10 cellular contexts compared by ENCODE assay signal in the genomic region with DNA sequence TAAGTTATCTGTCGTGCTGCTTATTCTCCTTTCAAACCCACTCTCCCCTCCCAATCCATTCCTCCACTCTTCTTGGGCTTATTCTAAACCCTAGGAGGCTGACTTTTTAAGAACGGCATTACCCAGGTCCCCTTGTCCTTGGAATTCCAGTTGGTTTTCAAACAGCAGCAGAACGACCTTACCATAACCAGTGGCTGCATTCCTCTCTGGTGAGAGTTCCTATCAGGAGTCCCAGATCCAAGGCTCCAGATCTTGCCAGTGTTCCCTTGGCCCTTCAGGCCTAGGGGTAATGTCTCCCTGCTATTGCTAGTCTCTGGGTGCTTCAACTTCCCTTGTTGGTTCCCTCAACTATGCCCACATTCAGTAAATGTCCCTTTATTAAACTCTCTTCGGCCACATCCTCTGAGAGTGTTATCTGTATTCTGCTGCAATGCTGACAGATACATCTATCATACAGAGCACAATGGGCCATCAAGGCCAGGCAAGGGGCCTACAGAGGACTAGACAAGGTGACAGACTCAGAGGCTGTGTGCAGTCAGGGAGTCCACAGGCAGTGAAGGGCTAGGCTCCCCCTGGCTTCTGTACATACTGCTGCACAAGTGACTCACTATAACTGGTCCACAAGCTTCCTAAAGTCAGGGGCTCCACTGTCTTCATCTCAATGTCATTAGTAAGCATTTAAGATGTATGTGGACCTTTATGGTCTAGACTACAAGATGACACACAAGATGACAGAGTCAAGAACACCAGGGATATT. TPM values are rescaled to one million over a fixed set of nuclear protein-coding genes. Genes with fewer than 3 reads are reported as not detected.
DNase-seq lines count a peak whose midpoint lies in the region; ATAC-seq and FAIRE-seq lines count a peak whose summit lies in the region.
"Had no signal": no experiment of that assay in that cellular context is flagged by ENCODE, and none has a peak within 500 bp of the region (broad histone marks: within the 10 kb centered on the region; RNA-seq: fewer than 3 reads in every experiment).

No MANE protein-coding gene starts in this region.

- DNase-seq in CD4-positive, CD25-positive, alpha-beta regulatory T cell: no peak
- DNase-seq in GM18507 (ENCODE audit: extremely low spot score, insufficient read length, low read depth) (no peak), adipocyte (ENCODE audit: low read depth) (peak; percentile 35), NCI-H2107 (lab: John Stamatoyannopoulos, UW) (no peak), KBM-7 (no peak), retina (no peak)
- DNase-seq: activated CD8-positive, alpha-beta memory T cell treated with anti-CD3 and anti-CD28 coated beads, Interleukin-2, amount 50 U/mL, for 48 hours; GOT3 had no signal

- H3K27ac Mint-ChIP-seq in CD4-positive, CD25-positive, alpha-beta regulatory T cell: peak overlapping the region; percentile 50 to 69 (median 59)

- H3K9ac ChIP-seq in adipocyte (ENCODE audit: low read length) (no peak overlapping the region), muscle layer of colon (ENCODE audit: low read length) (no peak overlapping the region)

- H3K27ac ChIP-seq in CD4-positive, CD25-positive, alpha-beta regulatory T cell (ENCODE audit: insufficient read depth, low read length, poor library complexity, severe bottlenecking): no peak overlapping the region
- H3K27ac ChIP-seq in muscle layer of colon (ENCODE audit: low read depth, low read length): peak overlapping the region; percentile 3

- H3K9me3 Mint-ChIP-seq in CD4-positive, CD25-positive, alpha-beta regulatory T cell: no peaks in the 10 kb centered on the region

- peak overlapping the region in 1 of 4 donors; percentile 40 for H3K4me3 Mint-ChIP-seq in CD4-positive, CD25-positive, alpha-beta regulatory T cell

- H3K27me3 ChIP-seq in CD4-positive, CD25-positive, alpha-beta regulatory T cell (ENCODE audit: control insufficient read depth, insufficient read depth, low read length): no peaks in the 10 kb centered on the region
- no peaks in the 10 kb centered on the region for H3K27me3 ChIP-seq in adipocyte (replicated peaks; ENCODE audit: control insufficient read depth, insufficient read depth, low read length)
- no peaks in the 10 kb centered on the region for H3K27me3 ChIP-seq in muscle layer of colon (ENCODE audit: control insufficient read depth in 1 of 2, insufficient read depth in 2 of 2, low read length in 2 of 2)

- peak; percentile 29 to 36 for ATAC-seq in CD4-positive, CD25-positive, alpha-beta regulatory T cell (ENCODE audit: low read depth in 2 of 2)
- no peak for ATAC-seq in HG02884 (IDR thresholded peaks at IDR 0.05; ENCODE audit: unreplicated experiment)

- H3K27me3 Mint-ChIP-seq in CD4-positive, CD25-positive, alpha-beta regulatory T cell: no peaks in the 10 kb centered on the region

- no peaks in the 10 kb centered on the region for H3K9me3 ChIP-seq in CD4-positive, CD25-positive, alpha-beta regulatory T cell (ENCODE audit: control insufficient read depth in 2 of 2, low read length in 2 of 2)
- H3K9me3 ChIP-seq in adipocyte (ENCODE audit: control insufficient read depth, low read length) (no peaks in the 10 kb centered on the region), muscle layer of colon (ENCODE audit: low read length) (no peaks in the 10 kb centered on the region)

- no peak overlapping the region for H3K4me3 ChIP-seq in CD4-positive, CD25-positive, alpha-beta regulatory T cell (ENCODE audit: low read depth, low read length)
- H3K4me3 ChIP-seq in adipocyte (ENCODE audit: low read length) (no peak overlapping the region), muscle layer of colon (ENCODE audit: low read depth in 1 of 2, low read length in 2 of 2) (no peak overlapping the region)

- peaks cover 46 to 72% (median 54%) of the 10 kb centered on the region in 4 donors for H3K4me1 Mint-ChIP-seq in CD4-positive, CD25-positive, alpha-beta regulatory T cell

- peaks cover 12% of the 10 kb centered on the region for H3K36me3 Mint-ChIP-seq in CD4-positive, CD25-positive, alpha-beta regulatory T cell

- peaks cover 17% of the 10 kb centered on the region for H3K36me3 ChIP-seq in CD4-positive, CD25-positive, alpha-beta regulatory T cell (ENCODE audit: control insufficient read depth, insufficient read depth, low read length)
- no peaks in the 10 kb centered on the region for H3K36me3 ChIP-seq in adipocyte (ENCODE audit: control insufficient read depth, insufficient read depth, low read length, severe bottlenecking)
- peaks cover 4% of the 10 kb centered on the region for H3K36me3 ChIP-seq in muscle layer of colon (ENCODE audit: insufficient read depth, low read length)

- peak; percentile 21 for FAIRE-seq in GM18507 (lab: Jason Lieb, UNC)

- in situ Hi-C loops in KBM-7 (cut with MboI; ENCODE audit: low pct_unique_long_range_greater_than_20kb, low sequenced_read_pairs): no loop called here

- peaks cover 20% of the 10 kb centered on the region for H3K4me1 ChIP-seq in CD4-positive, CD25-positive, alpha-beta regulatory T cell (ENCODE audit: control insufficient read depth, insufficient read depth, low read length, poor library complexity, severe bottlenecking)
- peaks cover 28% of the 10 kb centered on the region for H3K4me1 ChIP-seq in adipocyte (ENCODE audit: control insufficient read depth, insufficient read depth, low read length)
- H3K4me1 ChIP-seq in muscle layer of colon (ENCODE audit: insufficient read depth, low read length): peaks cover 54% of the 10 kb centered on the region

RNA-seq across cellular contexts. Expression of a gene that starts 10.1 kb away (rescaled TPM):
- total RNA-seq in CD4-positive, CD25-positive, alpha-beta regulatory T cell: 13.0 TPM
- polyA plus RNA-seq in CD4-positive, CD25-positive, alpha-beta regulatory T cell: 10 to 100 TPM; 32.5 to 44.1 (median 39.7) TPM

RNA-seq across cellular contexts. Expression of a gene that starts 24.1 kb away (rescaled TPM):
- 3.7 TPM for total RNA-seq in CD4-positive, CD25-positive, alpha-beta regulatory T cell
- 1 to 10 TPM in 3 of 4 donors, under 1 TPM in 1; 0.87 to 1.9 (median 1.1) TPM for polyA plus RNA-seq in CD4-positive, CD25-positive, alpha-beta regulatory T cell

RNA-seq across cellular contexts. Expression of a gene that starts 46.0 kb away (rescaled TPM):
- total RNA-seq in CD4-positive, CD25-positive, alpha-beta regulatory T cell: not detected
- not detected for polyA plus RNA-seq in CD4-positive, CD25-positive, alpha-beta regulatory T cell
